In the genomic region with DNA sequence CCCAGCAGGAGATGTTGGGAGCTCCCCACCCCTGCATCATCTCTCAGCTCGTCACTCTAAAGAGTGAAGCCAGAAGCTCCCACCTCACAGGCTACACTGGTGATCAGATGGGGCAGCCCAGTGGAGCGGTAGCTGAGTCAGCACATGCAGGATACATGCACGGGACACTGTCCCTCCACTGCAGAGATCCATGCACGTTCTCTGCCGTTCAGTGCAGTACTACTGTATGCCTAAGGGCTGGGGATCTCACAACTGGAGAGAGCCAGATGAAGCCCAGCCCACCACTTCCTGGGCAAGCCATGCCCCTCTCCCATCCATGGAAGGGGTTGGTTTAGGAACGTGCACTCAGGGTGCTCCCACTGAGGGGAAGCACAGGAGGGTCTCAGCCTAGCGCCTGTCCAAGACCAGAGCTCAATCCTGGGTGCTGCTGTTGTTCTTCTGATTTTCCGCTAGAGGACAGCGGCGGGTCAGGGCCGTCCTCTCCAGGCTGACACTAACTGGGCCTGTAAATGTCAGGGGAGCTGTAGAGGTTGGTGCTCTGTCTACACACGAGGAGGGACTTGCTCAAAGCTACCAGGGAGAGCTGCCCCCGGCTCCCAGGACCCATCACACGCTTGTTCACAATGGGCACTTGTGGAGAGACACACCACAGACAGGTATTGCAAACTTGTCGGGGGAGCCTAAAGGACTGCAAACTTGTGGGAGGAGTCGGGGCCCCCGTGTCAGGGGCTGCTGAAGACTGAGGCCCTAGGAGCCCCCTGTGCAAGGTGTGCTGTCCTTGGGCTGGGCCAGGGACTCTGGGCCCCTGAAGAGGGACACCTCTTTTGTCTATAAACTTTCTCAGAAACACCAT, we compare ENCODE assay signal across 1 cellular context.
TF ChIP-seq lines count a peak whose summit lies in the region.

No MANE protein-coding gene starts in this region.

TF ChIP-seq in HepG2, 621 proteins besides CTCF, POLR2A, EP300 and RAD21 (continued from another document):
- 0 out of 2 replicates have a peak, but pooled peaks have one; percentile 36 for TF ChIP-seq THAP11 (CRISPR knock-in tag; IDR thresholded peaks at IDR 0.05)
- peak; percentile 64; the same call in 1 of the 2 replicates for TF ChIP-seq ZNF691 (CRISPR knock-in tag; IDR thresholded peaks at IDR 0.05; ENCODE audit: borderline replicate concordance, low read depth)
- TF ChIP-seq KLF13 (CRISPR knock-in tag; IDR thresholded peaks at IDR 0.05) = peak; percentile 58; the same call in 1 of the 2 replicates
- no peak for TF ChIP-seq ZNF143 (CRISPR knock-in tag; IDR thresholded peaks at IDR 0.05)
- TF ChIP-seq ELF3 (CRISPR knock-in tag; IDR thresholded peaks at IDR 0.05) = 0 out of 2 replicates have a peak, but pooled peaks have one; percentile 21
- TF ChIP-seq KLF16 (CRISPR knock-in tag; IDR thresholded peaks at IDR 0.05) = no peak
- TF ChIP-seq ZSCAN25 (CRISPR knock-in tag; IDR thresholded peaks at IDR 0.05) = 0 out of 2 replicates have a peak, but pooled peaks have one; percentile 37
- 0 out of 2 replicates have a peak, but pooled peaks have one; percentile 8 for TF ChIP-seq PITX1 (CRISPR knock-in tag; IDR thresholded peaks at IDR 0.05)
- TF ChIP-seq ARID5B (CRISPR knock-in tag; IDR thresholded peaks at IDR 0.05) = 0 out of 2 replicates have a peak, but pooled peaks have one; percentile 12
- peak; percentile 61 for TF ChIP-seq KDM2A (CRISPR knock-in tag; IDR thresholded peaks at IDR 0.05; ENCODE audit: borderline replicate concordance, low read depth)
- 0 out of 2 replicates have a peak, but pooled peaks have one; percentile 36 for TF ChIP-seq IRF2 (CRISPR knock-in tag; IDR thresholded peaks at IDR 0.05)
- 0 out of 2 replicates have a peak, but pooled peaks have one; percentile 41 for TF ChIP-seq ZNF792 (CRISPR knock-in tag; IDR thresholded peaks at IDR 0.05)
- peak; percentile 35; the same call in 1 of the 2 replicates for TF ChIP-seq SALL1 (CRISPR knock-in tag; IDR thresholded peaks at IDR 0.05)
- TF ChIP-seq MYPOP (CRISPR knock-in tag; IDR thresholded peaks at IDR 0.05) = no peak
- peak; percentile 54; the same call in 1 of the 2 replicates for TF ChIP-seq ZNF331 (CRISPR knock-in tag; IDR thresholded peaks at IDR 0.05)
- TF ChIP-seq STAG1 (CRISPR knock-in tag; IDR thresholded peaks at IDR 0.05) = peak; percentile 93
- TF ChIP-seq ZNF263 (CRISPR knock-in tag; IDR thresholded peaks at IDR 0.05) = peak; percentile 55; the same call in 1 of the 2 replicates
- peak; percentile 31; the same call in 1 of the 2 replicates for TF ChIP-seq SAP130 (CRISPR knock-in tag; IDR thresholded peaks at IDR 0.05; ENCODE audit: low read depth)
- peak; percentile 68; the same call in 1 of the 2 replicates for TF ChIP-seq IKZF5 (CRISPR knock-in tag; IDR thresholded peaks at IDR 0.05)
- peak; percentile 65; the same call in 1 of the 2 replicates for TF ChIP-seq ZFX (CRISPR knock-in tag; IDR thresholded peaks at IDR 0.05; ENCODE audit: low read depth)
- 0 out of 2 replicates have a peak, but pooled peaks have one; percentile 25 for TF ChIP-seq YEATS2 (CRISPR knock-in tag; IDR thresholded peaks at IDR 0.05; ENCODE audit: borderline replicate concordance)
- TF ChIP-seq XRCC5 (optimal IDR thresholded peaks at IDR 0.05; ENCODE audit: low read length) = peak; percentile 70
- TF ChIP-seq SPEN (CRISPR knock-in tag; IDR thresholded peaks at IDR 0.05; ENCODE audit: low read depth) = peak; percentile 57; the same call in 1 of the 2 replicates
- TF ChIP-seq MAFK (conservative IDR thresholded peaks at IDR 0.05 in 1 of 2, IDR thresholded peaks at IDR 0.05 in 1 of 2; ENCODE audit: low read length in 2 of 2) = peak; percentile 41 to 58; a peak in 3 of 4 replicates
- TF ChIP-seq ZBTB26 (CRISPR knock-in tag; IDR thresholded peaks at IDR 0.05; ENCODE audit: borderline replicate concordance) = peak; percentile 67; the same call in 1 of the 2 replicates
- no peak for TF ChIP-seq FOXA1 (IDR thresholded peaks at IDR 0.05)
- TF ChIP-seq FOXA1 (CRISPR knock-in tag; IDR thresholded peaks at IDR 0.05) = 0 out of 2 replicates have a peak, but pooled peaks have one; percentile 4
- TF ChIP-seq KDM3A (CRISPR knock-in tag; IDR thresholded peaks at IDR 0.05; ENCODE audit: low read depth) = peak; percentile 66; the same call in 1 of the 2 replicates
- TF ChIP-seq GATAD1 (CRISPR knock-in tag; IDR thresholded peaks at IDR 0.05) = peak; percentile 51; the same call in 1 of the 2 replicates
- TF ChIP-seq ARHGAP35 (CRISPR knock-in tag; IDR thresholded peaks at IDR 0.05; ENCODE audit: borderline replicate concordance) = 0 out of 2 replicates have a peak, but pooled peaks have one; percentile 62
- TF ChIP-seq RXRA (CRISPR knock-in tag; IDR thresholded peaks at IDR 0.05) = peak; percentile 36; the same call in 1 of the 2 replicates
TF ChIP-seq in HepG2: peak in this region for 45.
